Comparison of ENCODE assay signal across 32 cellular contexts in the genomic region with DNA sequence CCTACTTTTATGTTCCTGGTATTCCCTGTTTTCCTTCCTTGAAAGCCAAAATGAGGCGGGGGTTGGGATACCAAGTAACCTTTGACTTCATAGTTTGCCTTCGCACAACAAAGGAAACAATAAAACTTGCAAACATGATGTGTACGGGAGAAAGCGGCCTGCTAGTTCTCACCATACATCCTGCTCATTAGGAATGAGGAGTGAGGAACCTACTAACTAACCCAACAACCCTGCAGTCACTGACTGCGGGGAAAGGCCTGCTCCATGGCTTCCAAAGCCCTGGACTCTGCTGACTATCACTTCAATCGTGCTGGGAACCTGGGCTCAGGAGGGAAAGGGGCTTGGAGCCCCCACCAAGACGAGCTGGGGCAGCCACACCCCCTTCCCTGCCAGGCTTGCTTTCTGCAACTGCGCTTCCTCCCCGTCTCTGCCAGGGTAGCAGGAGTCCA. TPM values are rescaled to one million over a fixed set of nuclear protein-coding genes. Genes with fewer than 3 reads are reported as not detected.
DNase-seq lines count a peak whose midpoint lies in the region; ATAC-seq, FAIRE-seq and TF ChIP-seq lines count a peak whose summit lies in the region.
"Had no signal": no experiment of that assay in that cellular context is flagged by ENCODE, and none has a peak within 500 bp of the region (broad histone marks: within the 10 kb centered on the region; RNA-seq: fewer than 3 reads in every experiment).

No MANE protein-coding gene starts in this region.

- H3K27ac ChIP-seq in H1 (ENCODE audit: low read depth, low read length) (peak overlapping the region; percentile 30; the same call in 1 of the 2 replicates), mesodermal cell (ENCODE audit: low read depth, low read length, severe bottlenecking) (peak overlapping the region; percentile 12), tibial nerve (no peak overlapping the region)
- H3K27ac ChIP-seq: breast epithelium, coronary artery, esophagus squamous epithelium, pancreas, right atrium auricular region, SK-N-MC, spleen had no signal

- no peak for FAIRE-seq in H1 (lab: Jason Lieb, UNC)
- FAIRE-seq: A204.1, frontal cortex, kidney, pancreas had no signal

- 0 out of 2 replicates have a peak overlapping the region, but pooled peaks have one; percentile 51 for H3K18ac ChIP-seq in H1 (ENCODE audit: extremely low read depth, low read length)

- no peak overlapping the region for H2AK5ac ChIP-seq in H1 (ENCODE audit: low read depth, low read length)

- H2BK20ac ChIP-seq in H1 (ENCODE audit: low read length) = no peak overlapping the region

- H3K4me3 ChIP-seq in H1 (ENCODE audit: extremely low read depth in 1 of 4, insufficient read depth in 2 of 4, low read depth in 3 of 4, low read length in 4 of 4) (no peak overlapping the region; a peak in 1 of 8 replicates), mesodermal cell (ENCODE audit: extremely low read depth, insufficient read depth, low read length, poor library complexity, severe bottlenecking) (no peak overlapping the region), tibial nerve (no peak overlapping the region)
- H3K4me3 ChIP-seq: breast epithelium, coronary artery, esophagus squamous epithelium, lung, pancreas, right atrium auricular region, SK-N-MC, spleen, testis had no signal

- H2BK12ac ChIP-seq in H1 (ENCODE audit: low read depth, low read length) = peak overlapping the region; percentile 11; the same call in 1 of the 2 replicates

- no peak overlapping the region for H3K56ac ChIP-seq in H1 (replicated peaks; ENCODE audit: insufficient read length, low read depth, low read length)

- H4K5ac ChIP-seq in H1 (ENCODE audit: insufficient read length, low read depth, low read length) = no peak overlapping the region

- TF ChIP-seq EP300 in H1 (IDR thresholded peaks at IDR 0.05; ENCODE audit: borderline replicate concordance in 1 of 2, low read depth in 2 of 2, low read length in 2 of 2) (no peak), tibial nerve (IDR thresholded peaks at IDR 0.05) (no peak)

- H3K23ac ChIP-seq in H1 (ENCODE audit: insufficient read length) = no peak overlapping the region

- TF ChIP-seq CTCF in H1 (IDR thresholded peaks at IDR 0.05; ENCODE audit: control extremely low read depth in 1 of 3, insufficient read depth in 1 of 3, low read depth in 1 of 3, low read length in 3 of 3) (no peak), tibial nerve (IDR thresholded peaks at IDR 0.05) (no peak)

- no peaks in the 10 kb centered on the region for H3K23me2 ChIP-seq in H1 (ENCODE audit: low read depth, low read length)

- H4K20me1 ChIP-seq in H1 (replicated peaks in 1 of 2; ENCODE audit: control insufficient read depth in 1 of 2, insufficient read depth in 2 of 2, low read length in 2 of 2) = peaks cover 0 to 4% of the 10 kb centered on the region in 2 experiments

- ATAC-seq in HG02678 (IDR thresholded peaks at IDR 0.05; ENCODE audit: unreplicated experiment) = no peak

- no peak overlapping the region for H3K14ac ChIP-seq in H1 (ENCODE audit: insufficient read length)

- H3K9me3 ChIP-seq in H1 (ENCODE audit: insufficient read depth in 2 of 2, low read depth in 1 of 2, low read length in 1 of 2) = no peaks in the 10 kb centered on the region
- peaks cover 3% of the 10 kb centered on the region for H3K9me3 ChIP-seq in mesodermal cell (ENCODE audit: control insufficient read depth, low read length)
- no peaks in the 10 kb centered on the region for H3K9me3 ChIP-seq in tibial nerve
- H3K9me3 ChIP-seq: breast epithelium, esophagus squamous epithelium, pancreas, right atrium auricular region, spleen, testis had no signal

- H2BK120ac ChIP-seq in H1 (replicated peaks; ENCODE audit: low read depth, low read length) = no peak overlapping the region

- H3K79me1 ChIP-seq in H1 (ENCODE audit: low read depth, low read length) = no peaks in the 10 kb centered on the region

- H3K27me3 ChIP-seq in H1 (replicated peaks in 1 of 4; ENCODE audit: control insufficient read depth in 3 of 4, extremely low read depth in 1 of 4, insufficient read depth in 3 of 4, low read length in 3 of 4) (no peaks in the 10 kb centered on the region), tibial nerve (no peaks in the 10 kb centered on the region)
- H3K27me3 ChIP-seq: breast epithelium, esophagus squamous epithelium, pancreas, right atrium auricular region, spleen, testis had no signal

- H3K79me2 ChIP-seq in H1 (ENCODE audit: control insufficient read depth in 1 of 2, insufficient read depth in 2 of 2, low read length in 2 of 2) = no peaks in the 10 kb centered on the region

- TF ChIP-seq RAD21 in H1 (IDR thresholded peaks at IDR 0.05 in 1 of 2, conservative IDR thresholded peaks at IDR 0.05 in 1 of 2; ENCODE audit: low read depth in 2 of 2, low read length in 2 of 2) = no peak

- H4K8ac ChIP-seq in H1 (ENCODE audit: extremely low read depth, insufficient read depth, low read length) = no peak overlapping the region

- no peak for TF ChIP-seq POLR2A in H1 (IDR thresholded peaks at IDR 0.05; ENCODE audit: control extremely low read depth in 1 of 2, low read depth in 2 of 2, low read length in 2 of 2)
- TF ChIP-seq POLR2A in tibial nerve (IDR thresholded peaks at IDR 0.05) = no peak

- H3K36me3 ChIP-seq in H1 (ENCODE audit: control insufficient read depth in 2 of 4, insufficient read depth in 4 of 4, low read length in 3 of 4) (peaks cover 0 to 25% (median 5%) of the 10 kb centered on the region in 4 experiments; a peak in 6 of 8 replicates), mesodermal cell (ENCODE audit: control insufficient read depth, insufficient read depth, low read length) (peaks cover 11% of the 10 kb centered on the region), tibial nerve (peaks cover 2 to 58% (median 4%) of the 10 kb centered on the region in 3 donors)
- H3K36me3 ChIP-seq: breast epithelium had no signal

- POLR2A ChIA-PET in H1 (lab: Charles Lee; ENCODE audit: partially characterized antibody) = interaction anchor here (2.6 to 4.1 kb wide), 2 partner anchors 19 to 23 kb away, joined by 14 to 29 read pairs; a partner anchor contains a TSS

- H2BK15ac ChIP-seq in H1 (ENCODE audit: low read length) = no peak overlapping the region

- H3K4me2 ChIP-seq in H1 (ENCODE audit: insufficient read depth in 1 of 2, low read depth in 2 of 2, low read length in 2 of 2) = peak overlapping the region; percentile 28 to 31; a peak in 3 of 4 replicates

- H3K4ac ChIP-seq in H1 (replicated peaks; ENCODE audit: insufficient read length, low read depth, low read length) = no peak overlapping the region

- no peak overlapping the region for H4K91ac ChIP-seq in H1 (replicated peaks; ENCODE audit: insufficient read length, low read length)

- CTCF ChIA-PET in H1 (lab: Charles Lee; ENCODE audit: partially characterized antibody) = interaction anchor here (0.8 to 3.9 kb wide), 12 partner anchors 10 to 418 kb away, joined by 3 to 37 read pairs (median 4); a partner anchor contains a TSS

- H2AFZ ChIP-seq in H1 (ENCODE audit: low read length) = no peak overlapping the region

- no peak overlapping the region for H2BK5ac ChIP-seq in H1 (ENCODE audit: low read depth, low read length)

- H3K4me1 ChIP-seq in H1 (replicated peaks in 1 of 4; ENCODE audit: control insufficient read depth in 3 of 4, insufficient read depth in 4 of 4, low read length in 3 of 4) = peaks cover 2 to 9% (median 5%) of the 10 kb centered on the region in 4 experiments; a peak in 5 of 7 replicates
- no peaks in the 10 kb centered on the region for H3K4me1 ChIP-seq in mesodermal cell (ENCODE audit: control insufficient read depth, insufficient read depth, low read length, poor library complexity, severe bottlenecking)
- no peaks in the 10 kb centered on the region for H3K4me1 ChIP-seq in tibial nerve
- H3K4me1 ChIP-seq: breast epithelium, esophagus squamous epithelium, pancreas, spleen, testis had no signal

- DNase-seq in activated CD8-positive, alpha-beta memory T cell treated with anti-CD3 and anti-CD28 coated beads for 24 hours = peak; percentile 17
- no peak for DNase-seq in activated CD8-positive, alpha-beta memory T cell treated with anti-CD3 and anti-CD28 coated beads, Interleukin-2, amount 50 U/mL, for 48 hours
- DNase-seq in H1 (ENCODE audit: low read depth in 1 of 2, low spot score in 2 of 2) (no peak), GDM1 (lab: John Stamatoyannopoulos, UW) (no peak), islet precursor cell (no peak), tibial nerve (ENCODE audit: low spot score in 2 of 2) (no peak)
- DNase-seq: activated CD4-positive, alpha-beta T cell treated with anti-CD3 and anti-CD28 coated beads for 4 hours; activated naive CD4-positive, alpha-beta T cell treated with anti-CD3 and anti-CD28 coated beads, Interleukin-2, amount 10 ng/mL, durations not matched to agents 7 days and 5 days; amniotic stem cell; esophagus squamous epithelium; GOT3; hippocampal formation; IMR-90; kidney; NCI-H1105; NCI-H2029 treated with DMSO at 0.1 percent for 48 hours; NCI-H226; NCI-H82; pancreas; spleen; stimulated activated CD4-positive, alpha-beta T cell treated with anti-CD3 and anti-CD28 coated beads, Interleukin-4, amount 100 ng/mL, for 24 hours; stimulated activated naive CD4-positive, alpha-beta T cell; testis had no signal

- no peak overlapping the region; a peak in 1 of 7 replicates for H3K9ac ChIP-seq in H1 (replicated peaks in 1 of 4; ENCODE audit: extremely low read depth in 1 of 4, low read depth in 3 of 4, low read length in 3 of 4)

- WGBS in H1 (ENCODE audit: extremely low coverage in 1 of 2, insufficient coverage in 1 of 2, insufficient read length in 1 of 2, insufficient replicate concordance in 2 of 2, low coverage in 1 of 2, low lambda C conversion rate in 2 of 2, missing lambda C conversion rate in 1 of 2), 2 experiments = 60% methylated on average over 9 of the region's 9 CpGs; no CpG with 5 or more reads in 1 of the 2 experiments
- WGBS in mesodermal cell (ENCODE audit: insufficient coverage in 2 of 2), 2 experiments = 48 to 74% methylated on average over 6 of the region's 9 CpGs
- 53 to 54% methylated on average over 9 of the region's 9 CpGs for WGBS in tibial nerve, 2 donors

TF ChIP-seq in H1, 55 proteins besides CTCF, POLR2A, EP300 and RAD21 (continues in another document):
- no peak for TF ChIP-seq KDM4A (IDR thresholded peaks at IDR 0.05; ENCODE audit: low read depth, low read length, severe bottlenecking)
- no peak for TF ChIP-seq HDAC2 (IDR thresholded peaks at IDR 0.05; ENCODE audit: borderline replicate concordance in 1 of 2, low read depth in 2 of 2, low read length in 2 of 2)
- no peak for TF ChIP-seq SUZ12 (IDR thresholded peaks at IDR 0.05; ENCODE audit: low read length)

RNA-seq across cellular contexts. Expression of a gene that starts 24.2 kb away (rescaled TPM):
- 1,722 and 1,734 TPM in 2 replicates for total RNA-seq in H1 (2021; fragmentation: NEBNext Ultra II Directional; extraction: Animal tissue kit (Norgen Biotek cat#: 25700))
- 904 and 1,463 TPM in 2 replicates for polyA plus RNA-seq in H1 (2011; rRNA removed)
- 2,318 TPM for polyA plus RNA-seq in H1 (2011; cell fraction: cytosol; rRNA removed)
- 864 TPM for polyA plus RNA-seq in H1 (2011; cell fraction: nucleus; rRNA removed)
- polyA plus RNA-seq in H1 (2012, experiment 1 of 2) = 5,645 to 7,519 TPM (median 6,011 TPM) in 4 replicates
- 6,720 TPM for polyA plus RNA-seq in H1 (2012, experiment 2 of 2)
- polyA plus RNA-seq in H1 (2013, experiment 1 of 2) = 1,743 TPM
- polyA plus RNA-seq in H1 (2013, experiment 2 of 2) = 1,678 TPM
- 289 and 451 TPM in 2 replicates for polyA minus RNA-seq in H1 (2011; rRNA and poly(A)+ RNA removed)
- polyA minus RNA-seq in H1 (2011; cell fraction: cytosol; rRNA and poly(A)+ RNA removed) = 359 TPM
- polyA minus RNA-seq in H1 (2011; cell fraction: nucleus; rRNA and poly(A)+ RNA removed) = 406 TPM
- 2,803 TPM for polyA plus RNA-seq in mesodermal cell (2013, experiment 1 of 2)
- polyA plus RNA-seq in mesodermal cell (2013, experiment 2 of 2) = 2,701 TPM
- 1,000 to 10,000 TPM; 1,010 to 1,120 (median 1,024) TPM for total RNA-seq in tibial nerve

Comparison
In these comparisons a context has a peak if more than half of its experiments do, and no peak if none do; other contexts are left out.
1. H3K27ac ChIP-seq: peak in H1 (single experiment) and mesodermal cell (single experiment); none in tibial nerve (0 of 4).